Comparison of ENCODE assay signal across 11 cellular contexts in genomic region chr18:79798346-79798998, GRCh38. TPM values are rescaled to one million over a fixed set of nuclear protein-coding genes. Genes with fewer than 3 reads are reported as not detected.
DNase-seq lines count a peak whose midpoint lies in the region; ATAC-seq, FAIRE-seq and TF ChIP-seq lines count a peak whose summit lies in the region.
"Had no signal": no experiment of that assay in that cellular context is flagged by ENCODE, and none has a peak within 500 bp of the region (broad histone marks: within the 10 kb centered on the region; RNA-seq: fewer than 3 reads in every experiment).

No MANE protein-coding gene starts in this region.

- peak overlapping the region; percentile 51 for H3K4me3 ChIP-seq in WI38 (ENCODE audit: low read depth, low read length)
- H3K4me3 ChIP-seq in iPS-11a (ENCODE audit: low read depth, low read length), result peak overlapping the region; percentile 35
- peak overlapping the region; percentile 58 for H3K4me3 ChIP-seq in psoas muscle

- H3K27me3 ChIP-seq in psoas muscle (ENCODE audit: insufficient read depth in 3 of 3, low read length in 2 of 3), result peaks cover 0 to 50% (median 16%) of the 10 kb centered on the region in 3 donors
- H3K27me3 ChIP-seq in CD4-positive, alpha-beta T cell (ENCODE audit: control insufficient read depth, insufficient read depth, low read length), result peaks cover 36% of the 10 kb centered on the region

- no peak for TF ChIP-seq CTCF in D721Med (IDR thresholded peaks at IDR 0.05; ENCODE audit: insufficient read depth, missing control alignments)
- no peak for TF ChIP-seq CTCF in WI38 (IDR thresholded peaks at IDR 0.05; ENCODE audit: low read depth, low read length)
- TF ChIP-seq CTCF in psoas muscle (IDR thresholded peaks at IDR 0.05), result no peak
- no peak for TF ChIP-seq CTCF in CD4-positive, alpha-beta T cell (IDR thresholded peaks at IDR 0.05)
- no peak for TF ChIP-seq CTCF in MCF 10A (IDR thresholded peaks at IDR 0.05; ENCODE audit: unreplicated experiment)

- no peak for FAIRE-seq in D721Med (lab: Jason Lieb, UNC)
- FAIRE-seq: colon had no signal

- intact Hi-C loops in psoas muscle (cut with DNase I), result no loop called here
- intact Hi-C loops in CD4-positive, alpha-beta T cell (cut with DNase I, micrococcal nuclease), result loop anchor here in 1 of 2 experiments (10.0 kb wide), 1 partner anchor 166 kb away; the partner anchor contains the start of gene HSBP1L1
- intact Hi-C loops in MCF 10A (cut with micrococcal nuclease), result no loop called here

- H3K27me3 Mint-ChIP-seq in CD4-positive, alpha-beta T cell, result peaks cover 48% of the 10 kb centered on the region
- peaks cover 12% of the 10 kb centered on the region for H3K27me3 Mint-ChIP-seq in MCF 10A (ENCODE audit: insufficient read depth, unreplicated experiment)

- H3K27ac ChIP-seq in psoas muscle, result no peak overlapping the region
- no peak overlapping the region for H3K27ac ChIP-seq in CD4-positive, alpha-beta T cell (ENCODE audit: low read depth, low read length)

- peak in 1 of 4 donors; percentile 22 for ATAC-seq in psoas muscle
- no peak for ATAC-seq in CD4-positive, alpha-beta T cell (ENCODE audit: poor library complexity)

- no peak overlapping the region for H3K4me3 Mint-ChIP-seq in CD4-positive, alpha-beta T cell
- no peak overlapping the region for H3K4me3 Mint-ChIP-seq in MCF 10A (ENCODE audit: unreplicated experiment)

- no peaks in the 10 kb centered on the region for H3K36me3 Mint-ChIP-seq in CD4-positive, alpha-beta T cell (ENCODE audit: low read depth)
- no peaks in the 10 kb centered on the region for H3K36me3 Mint-ChIP-seq in MCF 10A (ENCODE audit: insufficient read depth, unreplicated experiment)

- no peaks in the 10 kb centered on the region for H3K9me3 Mint-ChIP-seq in CD4-positive, alpha-beta T cell
- peaks cover 22% of the 10 kb centered on the region for H3K9me3 Mint-ChIP-seq in MCF 10A (ENCODE audit: unreplicated experiment)

- DNase-seq in D721Med (ENCODE audit: insufficient read length, low spot score) (peak; percentile 75), psoas muscle (peak in 1 of 2 donors; percentile 48), NCI-H526 (lab: John Stamatoyannopoulos, UW) (no peak), MCF 10A (ENCODE audit: unreplicated experiment) (no peak)
- no peak for DNase-seq in CD4-positive, alpha-beta T cell
- DNase-seq in activated CD4-positive, CD25-positive, alpha-beta regulatory T cell (lab: John Stamatoyannopoulos, UW), result no peak
- DNase-seq: activated CD8-positive, alpha-beta memory T cell treated with anti-CD3 and anti-CD28 coated beads, Interleukin-2, amount 50 U/mL, for 48 hours; T-helper 1 cell had no signal

- H3K4me1 ChIP-seq in psoas muscle, result peaks cover 6% of the 10 kb centered on the region

- CTCF ChIA-PET in CD4-positive, alpha-beta T cell (lab: Charles Lee), result no interaction called here
- CTCF ChIA-PET in MCF 10A (lab: Yijun Ruan, JAX), result no interaction called here

- no TSS peak for BruUV-seq in MCF 10A (replicated peaks; lab: Mats Ljungman, UMichigan)

- H3K4me1 Mint-ChIP-seq in CD4-positive, alpha-beta T cell (ENCODE audit: low read depth), result peaks cover 22% of the 10 kb centered on the region
- H3K4me1 Mint-ChIP-seq in MCF 10A (ENCODE audit: insufficient read depth, unreplicated experiment), result no peaks in the 10 kb centered on the region

- POLR2A ChIA-PET in CD4-positive, alpha-beta T cell (lab: Charles Lee), result no interaction called here
- POLR2A ChIA-PET in MCF 10A (lab: Yijun Ruan, JAX), result interaction anchor here (0.5 kb wide), 1 partner anchor 181 kb away, joined by 3 read pairs; no protein-coding TSS in a partner anchor

- no peak overlapping the region for H3K27ac Mint-ChIP-seq in CD4-positive, alpha-beta T cell
- H3K27ac Mint-ChIP-seq in MCF 10A (ENCODE audit: low read depth, unreplicated experiment), result no peak overlapping the region

- 1% methylated on average over 34 to 78 of the region's 78 CpGs for WGBS in psoas muscle, 3 donors

- no peaks in the 10 kb centered on the region for H3K9me3 ChIP-seq in psoas muscle
- no peaks in the 10 kb centered on the region for H3K9me3 ChIP-seq in CD4-positive, alpha-beta T cell (ENCODE audit: control insufficient read depth, low read length)

- H3K36me3 ChIP-seq in psoas muscle (ENCODE audit: insufficient read depth in 1 of 2, low read depth in 1 of 2), result no peaks in the 10 kb centered on the region

RNA-seq across cellular contexts. Expression of gene KCNG2, which starts 0.7 kb away (rescaled TPM):
- total RNA-seq in psoas muscle (under 1 TPM in 3 of 4 donors, not detected in 1; 0.20 to 0.54 (median 0.27) TPM), MCF 10A (2022) (not detected in 2 replicates)
- under 1 TPM in 2 of 3 donors, not detected in 1; 0.04 to 0.29 TPM for polyA plus RNA-seq in psoas muscle
- not detected for total RNA-seq in CD4-positive, alpha-beta T cell
